Comparison of ENCODE assay signal across 7 cellular contexts in genomic region chr2:167550448-167550847, GRCh38.
DNase-seq lines count a peak whose midpoint lies in the region; ATAC-seq, FAIRE-seq and TF ChIP-seq lines count a peak whose summit lies in the region.

No MANE protein-coding gene starts in this region.

- H3K4me3 Mint-ChIP-seq in neural crest cell: no peak overlapping the region

- H3K4me1 ChIP-seq in KMS-11 (ENCODE audit: low read depth, poor library complexity, severe bottlenecking) (no peaks in the 10 kb centered on the region), K562 (replicated peaks in 1 of 2; ENCODE audit: control insufficient read depth in 2 of 2, insufficient read depth in 2 of 2, low read length in 2 of 2) (no peaks in the 10 kb centered on the region)

- peaks cover 6% of the 10 kb centered on the region for H3K4me1 Mint-ChIP-seq in neural crest cell

- peak in 1 of 4 experiments; percentile 11 for DNase-seq in K562 (ENCODE audit: extremely low read depth in 1 of 4, low spot score in 3 of 4)
- no peak for DNase-seq in neural crest cell (ENCODE audit: low read depth, low spot score)
- DNase-seq in activated naive CD4-positive, alpha-beta T cell treated with anti-CD3 and anti-CD28 coated beads, Interleukin-2, amount 50 U/mL, for 16 hours: no peak

- ATAC-seq in K562 (peak; percentile 57; the same call in 1 of the 3 replicates), GM18502 (IDR thresholded peaks at IDR 0.05; ENCODE audit: poor library complexity, unreplicated experiment) (no peak), GM21381 (IDR thresholded peaks at IDR 0.05; ENCODE audit: unreplicated experiment) (no peak)

- no peak for TF ChIP-seq POLR2A in K562 (conservative IDR thresholded peaks at IDR 0.05)

- H3K9me1 ChIP-seq in K562 (ENCODE audit: control insufficient read depth, insufficient read depth, low read length): no peaks in the 10 kb centered on the region

- no TSS peak for BruUV-seq in K562 (replicated peaks; lab: Mats Ljungman, UMichigan)

- TF ChIP-seq CTCF in GM12875 (IDR thresholded peaks at IDR 0.05; ENCODE audit: borderline replicate concordance, insufficient read depth, low read depth, low read length) (peak; percentile 37; the same call in 1 of the 2 replicates), KMS-11 (conservative IDR thresholded peaks at IDR 0.05; ENCODE audit: low read depth, low read length) (peak; percentile 50), K562 (IDR thresholded peaks at IDR 0.05 in 2 of 3, conservative IDR thresholded peaks at IDR 0.05 in 1 of 3; ENCODE audit: insufficient read depth in 2 of 3, low read depth in 1 of 3, low read length in 3 of 3) (peak in 2 of 3 experiments; percentile 24 to 35; a peak in 2 of 6 replicates), neural crest cell (conservative IDR thresholded peaks at IDR 0.05) (peak; percentile 58)

- H3K4me2 ChIP-seq in KMS-11 (no peak overlapping the region), K562 (ENCODE audit: insufficient read depth, low read length) (no peak overlapping the region)

- in situ Hi-C loops in K562 (cut with MboI): no loop called here

- no peak overlapping the region for H3K9ac ChIP-seq in KMS-11
- no peak overlapping the region for H3K9ac ChIP-seq in K562 (ENCODE audit: insufficient read depth in 1 of 2, low read depth in 2 of 2, low read length in 2 of 2)

- peak in 1 of 2 experiments; percentile 41; a peak in 2 of 4 replicates for TF ChIP-seq RAD21 in K562 (CRISPR knock-in tag; conservative IDR thresholded peaks at IDR 0.05 in 1 of 2, IDR thresholded peaks at IDR 0.05 in 1 of 2)

- intact Hi-C loops in K562 (cut with micrococcal nuclease): no loop called here

- POLR2A ChIA-PET in K562 (lab: Yijun Ruan, JAX): no interaction called here

- H3K4me3 ChIP-seq in GM12875 (ENCODE audit: low read depth, low read length) (no peak overlapping the region), KMS-11 (IDR thresholded peaks at IDR 0.05; ENCODE audit: insufficient read depth, low read depth, low read length) (no peak overlapping the region), K562 (no peak overlapping the region)

- H3K27ac Mint-ChIP-seq in neural crest cell (ENCODE audit: unreplicated experiment): no peak overlapping the region

- CTCF ChIA-PET in K562 (lab: Yijun Ruan, JAX; ENCODE audit: low intra/inter-chr PET ratio): no interaction called here

- H3K27me3 Mint-ChIP-seq in neural crest cell (ENCODE audit: low read depth): no peaks in the 10 kb centered on the region

- no peaks in the 10 kb centered on the region for H4K20me1 ChIP-seq in KMS-11 (ENCODE audit: insufficient read depth)
- no peaks in the 10 kb centered on the region for H4K20me1 ChIP-seq in K562 (replicated peaks; ENCODE audit: control insufficient read depth, insufficient read depth, low read length)

- H3K9me3 ChIP-seq in K562 (replicated peaks; ENCODE audit: control insufficient read depth, insufficient read depth, low read depth, low read length): no peaks in the 10 kb centered on the region

- WGBS in K562 (ENCODE audit: insufficient coverage, low coverage, missing lambda C conversion rate): 12% methylated on average over 1 of the region's 1 CpG

- no peak for FAIRE-seq in K562 (lab: Jason Lieb, UNC)

- H3K36me3 Mint-ChIP-seq in neural crest cell (ENCODE audit: low read depth): peaks cover 2% of the 10 kb centered on the region

- no peaks in the 10 kb centered on the region for H3K36me3 ChIP-seq in KMS-11 (ENCODE audit: insufficient read depth)
- no peaks in the 10 kb centered on the region for H3K36me3 ChIP-seq in K562 (ENCODE audit: control insufficient read depth, insufficient read depth, low read length)

- TF ChIP-seq EP300 in K562 (IDR thresholded peaks at IDR 0.05; ENCODE audit: low read length): no peak

- no peaks in the 10 kb centered on the region for H3K27me3 ChIP-seq in KMS-11 (ENCODE audit: insufficient read depth, low read depth)
- no peaks in the 10 kb centered on the region for H3K27me3 ChIP-seq in K562 (ENCODE audit: control insufficient read depth in 2 of 2, insufficient read depth in 2 of 2, low read length in 2 of 2)

- H2AFZ ChIP-seq in KMS-11 (ENCODE audit: low read depth): no peak overlapping the region
- H2AFZ ChIP-seq in K562 (ENCODE audit: low read depth, low read length): no peak overlapping the region

- no peaks in the 10 kb centered on the region for H3K9me3 Mint-ChIP-seq in neural crest cell

- H3K27ac ChIP-seq in KMS-11 (no peak overlapping the region), K562 (ENCODE audit: extremely low read depth, low read depth, low read length) (no peak overlapping the region)

- H3K79me2 ChIP-seq in KMS-11 (ENCODE audit: insufficient read depth, low read depth) (no peaks in the 10 kb centered on the region), K562 (ENCODE audit: control insufficient read depth, insufficient read depth, low read length) (no peaks in the 10 kb centered on the region)

TF ChIP-seq in K562, 482 proteins besides CTCF, POLR2A, EP300 and RAD21:
- TF ChIP-seq PRPF4 (IDR thresholded peaks at IDR 0.05; ENCODE audit: insufficient read depth, low read depth, low read length, poor library complexity, severe bottlenecking): no peak
- no peak for TF ChIP-seq ZNF12 (CRISPR knock-in tag; IDR thresholded peaks at IDR 0.05)
- no peak for TF ChIP-seq PATZ1 (CRISPR knock-in tag; IDR thresholded peaks at IDR 0.05; ENCODE audit: borderline replicate concordance)
- no peak for TF ChIP-seq MLX (CRISPR knock-in tag; conservative IDR thresholded peaks at IDR 0.05)
- TF ChIP-seq ZFP91 (CRISPR knock-in tag; IDR thresholded peaks at IDR 0.05): no peak
- no peak for TF ChIP-seq MED1 (CRISPR knock-in tag; IDR thresholded peaks at IDR 0.05; ENCODE audit: borderline replicate concordance)
- no peak for TF ChIP-seq CBFA2T3 (IDR thresholded peaks at IDR 0.05)
- TF ChIP-seq CBX3 (IDR thresholded peaks at IDR 0.05; ENCODE audit: borderline replicate concordance in 1 of 2, low read length in 2 of 2): no peak
- TF ChIP-seq HCFC1 (IDR thresholded peaks at IDR 0.05; ENCODE audit: low read depth, low read length): no peak
- no peak for TF ChIP-seq CHD4 (IDR thresholded peaks at IDR 0.05; ENCODE audit: insufficient read depth, insufficient replicate concordance, low read depth, low read length, poor library complexity, severe bottlenecking)
- TF ChIP-seq ZNF24 (IDR thresholded peaks at IDR 0.05): no peak
- TF ChIP-seq ZNF764 (CRISPR knock-in tag; IDR thresholded peaks at IDR 0.05; ENCODE audit: low read depth): no peak
- no peak for TF ChIP-seq ARID2 (IDR thresholded peaks at IDR 0.05)
- TF ChIP-seq HDAC2 (IDR thresholded peaks at IDR 0.05): no peak
- TF ChIP-seq RFX1 (IDR thresholded peaks at IDR 0.05): no peak
- no peak for TF ChIP-seq ZNF408 (CRISPR knock-in tag; IDR thresholded peaks at IDR 0.05; ENCODE audit: low read depth)
- TF ChIP-seq TEAD4 (IDR thresholded peaks at IDR 0.05; ENCODE audit: low read length): no peak
- no peak for TF ChIP-seq TEAD4 (CRISPR knock-in tag; IDR thresholded peaks at IDR 0.05; ENCODE audit: borderline replicate concordance)
